17 cellular contexts compared by ENCODE assay signal in the genomic region with DNA sequence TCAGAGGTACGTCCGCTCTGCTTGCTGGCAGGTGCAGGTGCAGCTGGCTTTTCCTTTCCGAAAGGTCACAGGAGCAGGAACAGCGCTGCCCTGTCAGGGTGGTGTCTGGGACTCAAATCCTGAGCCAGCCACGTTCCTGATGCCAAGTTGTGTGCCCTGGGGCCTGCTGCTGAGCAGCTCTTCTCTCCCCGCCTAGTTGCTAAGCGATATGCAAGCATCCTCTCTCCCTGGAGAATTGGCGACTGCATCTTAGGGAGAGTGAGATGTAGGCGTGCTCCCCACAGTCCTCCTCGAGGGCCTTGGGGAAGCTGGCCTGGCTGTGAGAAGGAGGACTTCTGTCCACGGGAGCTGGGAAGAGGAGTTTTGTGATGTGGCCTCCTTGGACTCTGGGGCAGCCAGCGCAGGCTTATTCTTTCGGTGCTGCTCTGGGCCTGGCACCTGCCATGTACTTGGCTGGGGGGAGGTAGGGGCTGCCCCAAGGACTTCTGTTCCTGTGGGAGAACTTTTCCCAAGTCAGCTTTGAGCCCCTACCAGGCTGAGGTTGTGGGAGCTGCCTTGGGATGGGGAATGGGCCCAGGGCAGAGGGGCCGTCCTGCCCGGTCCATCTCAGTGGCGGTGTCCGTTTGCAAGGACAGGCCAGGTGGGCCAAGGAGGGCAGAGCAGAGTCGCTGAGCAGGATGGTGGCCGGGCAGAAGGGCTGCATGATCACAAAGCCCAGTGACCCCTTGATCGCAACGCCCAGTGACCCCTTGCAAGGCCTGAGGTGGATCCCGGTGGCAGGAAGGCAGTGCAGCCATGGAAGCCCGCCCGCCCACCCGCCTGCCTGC.
"Had no signal": no experiment of that assay in that cellular context is flagged by ENCODE, and none has a peak within 500 bp of the region (broad histone marks: within the 10 kb centered on the region; RNA-seq: fewer than 3 reads in every experiment).

No MANE protein-coding gene starts in this region.

- H3K4me2 ChIP-seq: hepatocyte had no signal

- H3K4me1 Mint-ChIP-seq: activated CD4-positive, alpha-beta T cell treated with anti-CD3 and anti-CD28 coated beads, Interleukin-2, amount 10 ng/mL, durations not matched to agents 7 days and 5 days; activated T-helper 17 cell treated with anti-CD3 and anti-CD28 coated beads, Interleukin-2, amount 50 U/mL, for 72 hours had no signal

- H3K27ac ChIP-seq: cardiac muscle cell, esophagus squamous epithelium, hepatocyte, left lung, right atrium auricular region, skin epidermis had no signal

- H3K27ac Mint-ChIP-seq: activated CD4-positive, alpha-beta T cell treated with anti-CD3 and anti-CD28 coated beads, Interleukin-2, amount 10 ng/mL, durations not matched to agents 7 days and 5 days; activated T-helper 17 cell treated with anti-CD3 and anti-CD28 coated beads, Interleukin-2, amount 50 U/mL, for 72 hours; naive thymus-derived CD4-positive, alpha-beta T cell had no signal

- H3K9me3 Mint-ChIP-seq: activated CD4-positive, alpha-beta T cell treated with anti-CD3 and anti-CD28 coated beads, Interleukin-2, amount 10 ng/mL, durations not matched to agents 7 days and 5 days; activated T-helper 17 cell treated with anti-CD3 and anti-CD28 coated beads, Interleukin-2, amount 50 U/mL, for 72 hours; naive thymus-derived CD4-positive, alpha-beta T cell had no signal

- H3K27me3 Mint-ChIP-seq: activated CD4-positive, alpha-beta T cell treated with anti-CD3 and anti-CD28 coated beads, Interleukin-2, amount 10 ng/mL, durations not matched to agents 7 days and 5 days; activated T-helper 17 cell treated with anti-CD3 and anti-CD28 coated beads, Interleukin-2, amount 50 U/mL, for 72 hours had no signal

- H3K27me3 ChIP-seq: cardiac muscle cell, hepatocyte, left lung, right atrium auricular region had no signal

- H3K4me1 ChIP-seq: left lung had no signal

- H3K9me3 ChIP-seq: esophagus squamous epithelium, left lung, mucosa of descending colon, right atrium auricular region had no signal

- H3K79me2 ChIP-seq: hepatocyte had no signal

- H3K36me3 ChIP-seq: esophagus squamous epithelium had no signal

- H3K4me3 Mint-ChIP-seq: activated CD4-positive, alpha-beta T cell treated with anti-CD3 and anti-CD28 coated beads, Interleukin-2, amount 10 ng/mL, durations not matched to agents 7 days and 5 days; activated T-helper 17 cell treated with anti-CD3 and anti-CD28 coated beads, Interleukin-2, amount 50 U/mL, for 72 hours; naive thymus-derived CD4-positive, alpha-beta T cell had no signal

- ATAC-seq: activated T-helper 17 cell treated with anti-CD3 and anti-CD28 coated beads, Interleukin-2, amount 50 U/mL, for 72 hours; mucosa of descending colon; naive thymus-derived CD4-positive, alpha-beta T cell had no signal

- DNase-seq: activated CD4-positive, alpha-beta T cell treated with anti-CD3 and anti-CD28 coated beads, Interleukin-2, amount 10 ng/mL, durations not matched to agents 7 days and 5 days; activated naive CD4-positive, alpha-beta T cell treated with anti-CD3 and anti-CD28 coated beads, Interleukin-2, amount 50 U/mL, for 16 hours; esophagus squamous epithelium; stimulated activated CD4-positive, alpha-beta T cell treated with anti-CD3 and anti-CD28 coated beads, Interleukin-4, amount 100 ng/mL, for 4 hours; stimulated activated CD8-positive, alpha-beta memory T cell treated with anti-CD3 and anti-CD28 coated beads, Interleukin-4, amount 100 ng/mL, for 48 hours; stimulated activated naive CD4-positive, alpha-beta T cell treated with Interleukin-2 at 50 U/mL for 16 hours; T-helper 9 cell; trophoblast cell had no signal

- H3K4me3 ChIP-seq: cardiac muscle cell, esophagus squamous epithelium, hepatocyte, left lung, mucosa of descending colon, right atrium auricular region, skin epidermis had no signal

- H3K36me3 Mint-ChIP-seq: naive thymus-derived CD4-positive, alpha-beta T cell had no signal

- H2AFZ ChIP-seq: hepatocyte had no signal

- FAIRE-seq: keratinocyte had no signal
